21 cellular contexts compared by ENCODE assay signal in the genomic region with DNA sequence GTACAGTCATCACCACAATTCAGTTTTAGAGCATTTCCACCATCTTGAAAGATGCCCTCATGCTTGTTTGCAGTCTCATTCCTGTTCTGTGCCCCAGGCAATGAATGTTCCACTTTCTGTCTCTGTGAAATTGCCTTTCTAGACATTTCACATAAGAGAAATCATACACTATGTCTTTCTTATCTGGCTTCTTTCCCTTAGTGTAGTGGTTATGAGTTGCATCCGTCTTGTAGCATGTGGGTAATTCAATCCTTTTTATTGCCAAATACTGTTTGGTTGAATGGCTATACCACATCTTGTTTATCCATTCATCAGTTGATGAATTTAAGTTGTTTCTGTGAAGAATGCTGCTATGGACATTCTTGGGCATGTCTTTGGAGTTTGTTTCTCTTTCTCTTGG.
DNase-seq lines count a peak whose midpoint lies in the region; ATAC-seq and TF ChIP-seq lines count a peak whose summit lies in the region.
"Had no signal": no experiment of that assay in that cellular context is flagged by ENCODE, and none has a peak within 500 bp of the region (broad histone marks: within the 10 kb centered on the region; RNA-seq: fewer than 3 reads in every experiment).

No MANE protein-coding gene starts in this region.

- no peaks in the 10 kb centered on the region for H4K20me1 ChIP-seq in OCI-LY1 (ENCODE audit: insufficient read depth, low read length)

- no peak overlapping the region for H3K4me3 Mint-ChIP-seq in memory B cell
- no peak overlapping the region for H3K4me3 Mint-ChIP-seq in activated T-helper 1 cell treated with anti-CD3 and anti-CD28 coated beads, Interleukin-12 subunit alpha, Interleukin-12 subunit beta, Interleukin-2, Interleukin-4 antibody, amounts not matched to agents 30 ng/mL and 10 ng/mL and 1 ng/mL, durations not matched to agents 14 hours and 24 hours and 36 hours
- H3K4me3 Mint-ChIP-seq: activated CD4-positive, alpha-beta memory T cell treated with anti-CD3 and anti-CD28 coated beads, Interleukin-2, amount 10 ng/mL, durations not matched to agents 7 days and 5 days had no signal

- H3K27me3 ChIP-seq in OCI-LY1 (ENCODE audit: insufficient read depth, low read length) = no peaks in the 10 kb centered on the region
- H3K27me3 ChIP-seq: esophagus squamous epithelium, spleen had no signal

- H3K4me1 ChIP-seq in OCI-LY1 (ENCODE audit: insufficient read depth, low read length, severe bottlenecking) = peaks cover 50% of the 10 kb centered on the region
- H3K4me1 ChIP-seq: Caco-2 had no signal

- H3K36me3 Mint-ChIP-seq in memory B cell = peaks cover 15% of the 10 kb centered on the region
- H3K36me3 Mint-ChIP-seq in activated T-helper 1 cell treated with anti-CD3 and anti-CD28 coated beads, Interleukin-12 subunit alpha, Interleukin-12 subunit beta, Interleukin-2, Interleukin-4 antibody, amounts not matched to agents 30 ng/mL and 10 ng/mL and 1 ng/mL, durations not matched to agents 14 hours and 24 hours and 36 hours (ENCODE audit: low read depth) = peaks cover 12% of the 10 kb centered on the region

- no peak overlapping the region for H3K4me3 ChIP-seq in AG10803 (ENCODE audit: low read length)
- H3K4me3 ChIP-seq in OCI-LY1 (ENCODE audit: low read depth, low read length, poor library complexity, severe bottlenecking) = no peak overlapping the region
- H3K4me3 ChIP-seq: esophagus squamous epithelium, spleen had no signal

- intact Hi-C loops in activated T-helper 1 cell treated with anti-CD3 and anti-CD28 coated beads, Interleukin-12 subunit alpha, Interleukin-12 subunit beta, Interleukin-2, Interleukin-4 antibody, amounts not matched to agents 30 ng/mL and 10 ng/mL and 1 ng/mL, durations not matched to agents 14 hours and 24 hours and 36 hours (cut with micrococcal nuclease) = no loop called here

- no peak overlapping the region for H3K9ac ChIP-seq in OCI-LY1 (ENCODE audit: low read length)

- H3K9me2 ChIP-seq in OCI-LY1 (ENCODE audit: low read depth, low read length) = no peaks in the 10 kb centered on the region

- H3K9me3 ChIP-seq in OCI-LY1 (ENCODE audit: low read length) = no peaks in the 10 kb centered on the region
- H3K9me3 ChIP-seq: Caco-2, esophagus squamous epithelium, spleen had no signal

- H3K79me2 ChIP-seq in OCI-LY1 (ENCODE audit: insufficient read depth, low read length) = no peaks in the 10 kb centered on the region

- H3K36me3 ChIP-seq in OCI-LY1 (ENCODE audit: insufficient read depth, low read length) = peaks cover 5% of the 10 kb centered on the region

- ATAC-seq in memory B cell (ENCODE audit: low read depth) = no peak
- ATAC-seq: left ventricle myocardium superior had no signal

- no peaks in the 10 kb centered on the region for H3K27me3 Mint-ChIP-seq in memory B cell
- no peaks in the 10 kb centered on the region for H3K27me3 Mint-ChIP-seq in activated T-helper 1 cell treated with anti-CD3 and anti-CD28 coated beads, Interleukin-12 subunit alpha, Interleukin-12 subunit beta, Interleukin-2, Interleukin-4 antibody, amounts not matched to agents 30 ng/mL and 10 ng/mL and 1 ng/mL, durations not matched to agents 14 hours and 24 hours and 36 hours (ENCODE audit: insufficient read depth)
- H3K27me3 Mint-ChIP-seq: activated CD4-positive, alpha-beta memory T cell treated with anti-CD3 and anti-CD28 coated beads, Interleukin-2, amount 10 ng/mL, durations not matched to agents 7 days and 5 days had no signal

- no peaks in the 10 kb centered on the region for H3F3A ChIP-seq in OCI-LY1 (ENCODE audit: insufficient read depth, low read length)

- peaks cover 22% of the 10 kb centered on the region for H3K4me1 Mint-ChIP-seq in memory B cell
- H3K4me1 Mint-ChIP-seq in activated T-helper 1 cell treated with anti-CD3 and anti-CD28 coated beads, Interleukin-12 subunit alpha, Interleukin-12 subunit beta, Interleukin-2, Interleukin-4 antibody, amounts not matched to agents 30 ng/mL and 10 ng/mL and 1 ng/mL, durations not matched to agents 14 hours and 24 hours and 36 hours (ENCODE audit: low read depth) = peaks cover 20% of the 10 kb centered on the region

- H3K27ac Mint-ChIP-seq in memory B cell = peak overlapping the region; percentile 2
- H3K27ac Mint-ChIP-seq in activated T-helper 1 cell treated with anti-CD3 and anti-CD28 coated beads, Interleukin-12 subunit alpha, Interleukin-12 subunit beta, Interleukin-2, Interleukin-4 antibody, amounts not matched to agents 30 ng/mL and 10 ng/mL and 1 ng/mL, durations not matched to agents 14 hours and 24 hours and 36 hours = no peak overlapping the region
- H3K27ac Mint-ChIP-seq: activated CD4-positive, alpha-beta memory T cell treated with anti-CD3 and anti-CD28 coated beads, Interleukin-2, amount 10 ng/mL, durations not matched to agents 7 days and 5 days had no signal

- in situ Hi-C loops in GM13977 (cut with MboI; ENCODE audit: low pct_unique_long_range_greater_than_20kb, low sequenced_read_pairs, unreplicated experiment) = no loop called here

- TF ChIP-seq CTCF in AG10803 (conservative IDR thresholded peaks at IDR 0.05; ENCODE audit: low read length) (no peak), OCI-LY1 (IDR thresholded peaks at IDR 0.05; ENCODE audit: low read length) (no peak), GM13977 (IDR thresholded peaks at IDR 0.05; ENCODE audit: extremely low read depth, insufficient read depth, missing control alignments) (no peak)

- H2AFZ ChIP-seq in OCI-LY1 (ENCODE audit: low read length) = no peak overlapping the region

- no peak overlapping the region for H3K4me2 ChIP-seq in OCI-LY1 (ENCODE audit: low read length)

- peak overlapping the region; percentile 84 for H3K27ac ChIP-seq in OCI-LY1 (ENCODE audit: low read depth, low read length, poor library complexity, severe bottlenecking)
- H3K27ac ChIP-seq: spleen had no signal

- peaks cover 2% of the 10 kb centered on the region for H3K9me3 Mint-ChIP-seq in memory B cell
- no peaks in the 10 kb centered on the region for H3K9me3 Mint-ChIP-seq in activated T-helper 1 cell treated with anti-CD3 and anti-CD28 coated beads, Interleukin-12 subunit alpha, Interleukin-12 subunit beta, Interleukin-2, Interleukin-4 antibody, amounts not matched to agents 30 ng/mL and 10 ng/mL and 1 ng/mL, durations not matched to agents 14 hours and 24 hours and 36 hours
- H3K9me3 Mint-ChIP-seq: activated CD4-positive, alpha-beta memory T cell treated with anti-CD3 and anti-CD28 coated beads, Interleukin-2, amount 10 ng/mL, durations not matched to agents 7 days and 5 days had no signal

- peak; percentile 23 for DNase-seq in AG10803 (ENCODE audit: low read depth)
- DNase-seq in dedifferentiated amniotic fluid mesenchymal stem cell (ENCODE audit: extremely low spot score) = peak; percentile 80
- DNase-seq in memory B cell (ENCODE audit: low spot score in 2 of 2) = no peak
- DNase-seq in GM13977 (ENCODE audit: low spot score) = no peak
- no peak for DNase-seq in GM03348 (ENCODE audit: low spot score)
- no peak for DNase-seq in activated T-helper 1 cell treated with anti-CD3 and anti-CD28 coated beads, Interleukin-12 subunit alpha, Interleukin-12 subunit beta, Interleukin-2, Interleukin-4 antibody, amounts not matched to agents 30 ng/mL and 10 ng/mL and 1 ng/mL, durations not matched to agents 14 hours and 24 hours and 36 hours (ENCODE audit: low spot score)
- no peak for DNase-seq in activated naive CD4-positive, alpha-beta T cell (lab: John Stamatoyannopoulos, UW)
- DNase-seq: activated CD4-positive, alpha-beta memory T cell treated with anti-CD3 and anti-CD28 coated beads, Interleukin-2, amount 10 ng/mL, durations not matched to agents 7 days and 5 days; amygdala; Caco-2; cortex of kidney; esophagus squamous epithelium; GDM1; Karpas-422; left ventricle myocardium superior; NCI-H1417 treated with DMSO at 0.1 percent for 48 hours; NCI-H446 treated with DMSO at 0.1 percent for 48 hours; posterior cingulate gyrus; spleen; stimulated activated naive CD4-positive, alpha-beta T cell had no signal

Comparison
In these comparisons a context has a peak if more than half of its experiments do, and no peak if none do; other contexts are left out.
1. DNase-seq: peak in AG10803 (single experiment) and dedifferentiated amniotic fluid mesenchymal stem cell (single experiment); none in memory B cell (0 of 2), GM13977 (single experiment), GM03348 (single experiment), activated T-helper 1 cell treated with anti-CD3 and anti-CD28 coated beads, Interleukin-12 subunit alpha, Interleukin-12 subunit beta, Interleukin-2, Interleukin-4 antibody, amounts not matched to agents 30 ng/mL and 10 ng/mL and 1 ng/mL, durations not matched to agents 14 hours and 24 hours and 36 hours (single experiment) and activated naive CD4-positive, alpha-beta T cell (0 of 4).